In genomic region chr6:31958412-31958740, GRCh38 we compare ENCODE assay signal across 6 cellular contexts. TPM values are rescaled to one million over a fixed set of nuclear protein-coding genes. Genes with fewer than 3 reads are reported as not detected.
DNase-seq lines count a peak whose midpoint lies in the region; ATAC-seq, FAIRE-seq and TF ChIP-seq lines count a peak whose summit lies in the region.

No MANE protein-coding gene starts in this region.

- FAIRE-seq in GM12878 (lab: Jason Lieb, UNC): no peak

- H3K9me3 Mint-ChIP-seq in natural killer cell treated with Interleukin-12 subunit alpha and Interleukin-12 subunit beta and Interleukin-15 and Interleukin-18, amount 100 ng/mL, for 72 hours: no peaks in the 10 kb centered on the region

- no TSS peak for BruUV-seq in GM12878 (replicated peaks; lab: Mats Ljungman, UMichigan)

- TF ChIP-seq EP300 in GM12878 (IDR thresholded peaks at IDR 0.05; ENCODE audit: borderline replicate concordance in 1 of 2, control insufficient read depth in 1 of 2, low read depth in 2 of 2, low read length in 2 of 2): no peak

- peak overlapping the region; percentile 93 for H3K9ac ChIP-seq in GM12878 (ENCODE audit: control insufficient read depth, insufficient read depth, low read length)

- H3K79me2 ChIP-seq in GM12878 (ENCODE audit: control insufficient read depth, insufficient read depth, low read length): peaks cover 27% of the 10 kb centered on the region

- SMC1A ChIA-PET in GM12878 (lab: Charles Lee; ENCODE audit: uncharacterized antibody, unreplicated experiment): interaction anchor here (0.9 to 2.5 kb wide), 2 partner anchors 13 to 127 kb away, joined by 3 to 17 read pairs; partner anchors contain the start of gene DXO

- CTCF ChIA-PET in GM12878 (lab: Yijun Ruan, JAX): interaction anchor here (0.9 to 2.5 kb wide), 3 partner anchors 13 to 473 kb away, joined by 3 to 7 read pairs (median 5); partner anchors contain the start of gene DXO

- intact Hi-C loops in GM12878 (cut with micrococcal nuclease; ENCODE audit: unreplicated experiment): no loop called here

- H3K4me1 ChIP-seq in GM12878 (ENCODE audit: control insufficient read depth, insufficient read depth, low read length): peaks cover 11% of the 10 kb centered on the region

- peaks cover 45 to 49% of the 10 kb centered on the region in 2 donors for H3K4me1 Mint-ChIP-seq in natural killer cell treated with Interleukin-12 subunit alpha and Interleukin-12 subunit beta and Interleukin-15 and Interleukin-18, amount 100 ng/mL, for 72 hours (ENCODE audit: low read depth in 2 of 2)

- peak overlapping the region; percentile 92 for H3K4me2 ChIP-seq in GM12878 (ENCODE audit: control insufficient read depth, insufficient read depth)

- peak overlapping the region; percentile 92 for H2AFZ ChIP-seq in GM12878 (ENCODE audit: control insufficient read depth, low read depth, low read length)

- no peaks in the 10 kb centered on the region for H3K27me3 ChIP-seq in GM12878 (replicated peaks in 1 of 2; ENCODE audit: control insufficient read depth in 2 of 2, insufficient read depth in 2 of 2, low read length in 1 of 2)

- in situ Hi-C loops in GM12878 (cut with MboI): no loop called here

- ATAC-seq in HG02943 (IDR thresholded peaks at IDR 0.05; ENCODE audit: low read depth, unreplicated experiment): peak; percentile 12
- ATAC-seq in GM12878: peak; percentile 26
- ATAC-seq in natural killer cell treated with Interleukin-12 subunit alpha and Interleukin-12 subunit beta and Interleukin-15 and Interleukin-18, amount 100 ng/mL, for 72 hours: no peak

- peak overlapping the region; percentile 84 for H3K27ac ChIP-seq in GM12878 (ENCODE audit: control insufficient read depth, insufficient read depth)

- peaks cover 20% of the 10 kb centered on the region for H3K36me3 Mint-ChIP-seq in natural killer cell treated with Interleukin-12 subunit alpha and Interleukin-12 subunit beta and Interleukin-15 and Interleukin-18, amount 100 ng/mL, for 72 hours

- no peaks in the 10 kb centered on the region for H4K20me1 ChIP-seq in GM12878 (ENCODE audit: control insufficient read depth, insufficient read depth)

- H3K27me3 Mint-ChIP-seq in natural killer cell treated with Interleukin-12 subunit alpha and Interleukin-12 subunit beta and Interleukin-15 and Interleukin-18, amount 100 ng/mL, for 72 hours: no peaks in the 10 kb centered on the region

- POLR2A ChIA-PET in GM12878 (lab: Charles Lee): interaction anchor here (0.6 to 4.4 kb wide), 4 partner anchors 15 to 342 kb away, joined by 3 to 48 read pairs (median 3); partner anchors contain the start of genes DXO and GPSM3

- DNase-seq in GM12878 (ENCODE audit: low read depth, low spot score): no peak
- no peak for DNase-seq in natural killer cell treated with Interleukin-12 subunit alpha and Interleukin-12 subunit beta and Interleukin-15 and Interleukin-18, amount 100 ng/mL, for 72 hours (ENCODE audit: low spot score)
- DNase-seq in Ammon's horn (ENCODE audit: low spot score): no peak
- no peak for DNase-seq in nucleus accumbens (lab: John Stamatoyannopoulos, UW)
- no peak for DNase-seq in NCI-H1436 treated with DMSO at 0.1 percent for 48 hours (lab: John Stamatoyannopoulos, UW)

- H3K4me3 Mint-ChIP-seq in natural killer cell treated with Interleukin-12 subunit alpha and Interleukin-12 subunit beta and Interleukin-15 and Interleukin-18, amount 100 ng/mL, for 72 hours: peak overlapping the region; percentile 100

- TF ChIP-seq POLR2A in GM12878 (IDR thresholded peaks at IDR 0.05; ENCODE audit: low read depth, low read length): no peak

- no peak for TF ChIP-seq CTCF in GM12878 (IDR thresholded peaks at IDR 0.05 in 2 of 3, conservative IDR thresholded peaks at IDR 0.05 in 1 of 3; ENCODE audit: control insufficient read depth in 2 of 3, extremely low read depth in 1 of 3, insufficient read depth in 1 of 3, low read depth in 3 of 3, low read length in 3 of 3)

- TF ChIP-seq RAD21 in GM12878 (IDR thresholded peaks at IDR 0.05; ENCODE audit: insufficient read depth, low read depth, low read length): no peak

- 8% methylated on average over 11 of the region's 11 CpGs for WGBS in GM12878 (ENCODE audit: insufficient coverage, insufficient replicate concordance, low lambda C conversion rate, missing lambda C conversion rate)

- peak overlapping the region; percentile 91 to 93 for H3K27ac Mint-ChIP-seq in natural killer cell treated with Interleukin-12 subunit alpha and Interleukin-12 subunit beta and Interleukin-15 and Interleukin-18, amount 100 ng/mL, for 72 hours

- RAD21 ChIA-PET in GM12878 (lab: Charles Lee; ENCODE audit: unreplicated experiment): interaction anchor here (2.0 kb wide), 1 partner anchor 14 kb away, joined by 11 read pairs; the partner anchor contains the start of gene DXO

- peaks cover 9 to 26% of the 10 kb centered on the region in 2 experiments for H3K36me3 ChIP-seq in GM12878 (ENCODE audit: control insufficient read depth in 2 of 2, insufficient read depth in 2 of 2, low read length in 1 of 2)

- peak overlapping the region; percentile 99 for H3K4me3 ChIP-seq in GM12878

- H3K9me3 ChIP-seq in GM12878 (replicated peaks; ENCODE audit: control insufficient read depth, insufficient read depth, low read length): no peaks in the 10 kb centered on the region

RNA-seq across cellular contexts. Expression of gene NELFE, which starts 0.4 kb away (rescaled TPM):
- 18.0 and 20.4 TPM in 2 replicates for total RNA-seq in GM12878 (2013; cell fraction: nucleolus; rRNA removed)
- total RNA-seq in GM12878 (2014; rRNA removed) (49.0 and 51.9 TPM in 2 replicates), GM12878 (2014; rRNA removed; fragmentation: Illumina TruSeq; extraction: Trizol) (64.9 and 68.5 TPM in 2 replicates), GM12878 (2021) (47.6 and 51.1 TPM in 2 replicates)
- 22.5 TPM for polyA plus RNA-seq in GM12878 (2011; ENCODE audit: low read depth)
- polyA plus RNA-seq in GM12878 (2011; rRNA removed) (29.0 and 39.5 TPM in 2 replicates), GM12878 (2014; fragmentation: Illumina TruSeq; extraction: Trizol) (42.8 and 68.2 TPM in 2 replicates), GM12878 (2014; fragmentation: Nextera tagmentation; extraction: Ambion mirVana) (10 to 100 TPM in 1 of 2 experiments, 1 to 10 TPM in 1; 8.5 to 20.0 TPM), GM12878 (2014; rRNA removed) (63.5 and 75.9 TPM in 2 replicates), GM12878 (2016; fragmentation: Nextera tagmentation; extraction: Ambion mirVana) (100 to 1,000 TPM in 1 of 2 experiments, 10 to 100 TPM in 1; 95.1 to 105 TPM)
- polyA plus RNA-seq in GM12878 (2011; cell fraction: cytosol; rRNA removed): 38.1 and 41.4 TPM in 2 replicates
- 31.9 and 33.2 TPM in 2 replicates for polyA plus RNA-seq in GM12878 (2011; cell fraction: nucleus; rRNA removed)
- 42.4 and 46.9 TPM in 2 replicates for polyA plus RNA-seq in GM12878 (2012)
- 17.6 and 24.8 TPM in 2 replicates for polyA minus RNA-seq in GM12878 (2011; rRNA and poly(A)+ RNA removed)
- 14.7 and 17.8 TPM in 2 replicates for polyA minus RNA-seq in GM12878 (2011; cell fraction: cytosol; rRNA and poly(A)+ RNA removed)
- 11.7 and 17.0 TPM in 2 replicates for polyA minus RNA-seq in GM12878 (2011; cell fraction: nucleus; rRNA and poly(A)+ RNA removed)
- total RNA-seq in natural killer cell treated with Interleukin-12 subunit alpha and Interleukin-12 subunit beta and Interleukin-15 and Interleukin-18, amount 100 ng/mL, for 72 hours: 10 to 100 TPM; 61.5 to 78.0 TPM

RNA-seq across cellular contexts. Expression of gene SKIC2, which starts 0.6 kb away (rescaled TPM):
- total RNA-seq in GM12878 (2013; cell fraction: nucleolus; rRNA removed): 77.1 and 89.2 TPM in 2 replicates
- total RNA-seq in GM12878 (2014; rRNA removed) (29.1 and 34.6 TPM in 2 replicates), GM12878 (2014; rRNA removed; fragmentation: Illumina TruSeq; extraction: Trizol) (20.5 and 20.8 TPM in 2 replicates), GM12878 (2021) (73.7 and 79.2 TPM in 2 replicates)
- 29.9 TPM for polyA plus RNA-seq in GM12878 (2011; ENCODE audit: low read depth)
- polyA plus RNA-seq in GM12878 (2011; rRNA removed) (13.6 and 20.8 TPM in 2 replicates), GM12878 (2014; fragmentation: Illumina TruSeq; extraction: Trizol) (22.5 and 30.3 TPM in 2 replicates), GM12878 (2014; fragmentation: Nextera tagmentation; extraction: Ambion mirVana) (1 to 10 TPM; 3.3 to 9.3 TPM), GM12878 (2014; rRNA removed) (41.2 and 41.4 TPM in 2 replicates), GM12878 (2016; fragmentation: Nextera tagmentation; extraction: Ambion mirVana) (10 to 100 TPM; 55.5 to 63.7 TPM)
- 29.3 and 37.8 TPM in 2 replicates for polyA plus RNA-seq in GM12878 (2011; cell fraction: cytosol; rRNA removed)
- 266 and 274 TPM in 2 replicates for polyA plus RNA-seq in GM12878 (2011; cell fraction: nucleus; rRNA removed)
- polyA plus RNA-seq in GM12878 (2012): 52.5 and 53.7 TPM in 2 replicates
- polyA minus RNA-seq in GM12878 (2011; rRNA and poly(A)+ RNA removed): 60.5 and 73.0 TPM in 2 replicates
- 12.8 and 19.4 TPM in 2 replicates for polyA minus RNA-seq in GM12878 (2011; cell fraction: cytosol; rRNA and poly(A)+ RNA removed)
- 92.6 and 122 TPM in 2 replicates for polyA minus RNA-seq in GM12878 (2011; cell fraction: nucleus; rRNA and poly(A)+ RNA removed)
- total RNA-seq in natural killer cell treated with Interleukin-12 subunit alpha and Interleukin-12 subunit beta and Interleukin-15 and Interleukin-18, amount 100 ng/mL, for 72 hours: 100 to 1,000 TPM; 103 to 164 TPM

RNA-seq across cellular contexts. Expression of gene CFB, which starts 12.5 kb away (rescaled TPM):
- 0.27 and 1.1 TPM in 2 replicates for total RNA-seq in GM12878 (2013; cell fraction: nucleolus; rRNA removed)
- not detected in 2 replicates for total RNA-seq in GM12878 (2014; rRNA removed)
- total RNA-seq in GM12878 (2014; rRNA removed; fragmentation: Illumina TruSeq; extraction: Trizol): not detected in 2 replicates
- 0.44 and 0.72 TPM in 2 replicates for total RNA-seq in GM12878 (2021)
- not detected for polyA plus RNA-seq in GM12878 (2011; ENCODE audit: low read depth)
- polyA plus RNA-seq in GM12878 (2011; rRNA removed): not detected in 2 replicates
- polyA plus RNA-seq in GM12878 (2011; cell fraction: cytosol; rRNA removed): not detected in 2 replicates
- 0.57 and 0.63 TPM in 2 replicates for polyA plus RNA-seq in GM12878 (2011; cell fraction: nucleus; rRNA removed)
- 0.41 and 0.72 TPM in 2 replicates for polyA plus RNA-seq in GM12878 (2012)
- polyA plus RNA-seq in GM12878 (2014; fragmentation: Illumina TruSeq; extraction: Trizol): not detected in 2 replicates
- polyA plus RNA-seq in GM12878 (2014; fragmentation: Nextera tagmentation; extraction: Ambion mirVana): under 1 TPM in 1 of 2 experiments, not detected in 1; 0.09 TPM
- polyA plus RNA-seq in GM12878 (2014; rRNA removed): not detected in 2 replicates
- 1 to 10 TPM in 1 of 2 experiments, not detected in 1; 1.7 TPM for polyA plus RNA-seq in GM12878 (2016; fragmentation: Nextera tagmentation; extraction: Ambion mirVana)
- polyA minus RNA-seq in GM12878 (2011; rRNA and poly(A)+ RNA removed): not detected in 2 replicates
- 1.7 and 3.8 TPM in 2 replicates for polyA minus RNA-seq in GM12878 (2011; cell fraction: cytosol; rRNA and poly(A)+ RNA removed)
- polyA minus RNA-seq in GM12878 (2011; cell fraction: nucleus; rRNA and poly(A)+ RNA removed): 0.48 and 0.57 TPM in 2 replicates
- under 1 TPM; 0.33 to 0.40 TPM for total RNA-seq in natural killer cell treated with Interleukin-12 subunit alpha and Interleukin-12 subunit beta and Interleukin-15 and Interleukin-18, amount 100 ng/mL, for 72 hours

RNA-seq across cellular contexts. Expression of gene DXO, which starts 13.6 kb away (rescaled TPM):
- 21.1 and 23.4 TPM in 2 replicates for total RNA-seq in GM12878 (2013; cell fraction: nucleolus; rRNA removed)
- 17.4 and 17.6 TPM in 2 replicates for total RNA-seq in GM12878 (2014; rRNA removed)
- total RNA-seq in GM12878 (2014; rRNA removed; fragmentation: Illumina TruSeq; extraction: Trizol): 11.7 and 12.3 TPM in 2 replicates
- 18.5 and 20.2 TPM in 2 replicates for total RNA-seq in GM12878 (2021)
- 10.8 TPM for polyA plus RNA-seq in GM12878 (2011; ENCODE audit: low read depth)
- 6.5 and 13.4 TPM in 2 replicates for polyA plus RNA-seq in GM12878 (2011; rRNA removed)
- 22.0 and 24.7 TPM in 2 replicates for polyA plus RNA-seq in GM12878 (2011; cell fraction: cytosol; rRNA removed)
- 77.8 and 90.8 TPM in 2 replicates for polyA plus RNA-seq in GM12878 (2011; cell fraction: nucleus; rRNA removed)
- polyA plus RNA-seq in GM12878 (2012): 19.5 and 22.7 TPM in 2 replicates
- polyA plus RNA-seq in GM12878 (2014; fragmentation: Illumina TruSeq; extraction: Trizol): 14.7 and 14.9 TPM in 2 replicates
- polyA plus RNA-seq in GM12878 (2014; fragmentation: Nextera tagmentation; extraction: Ambion mirVana): 1 to 10 TPM; 4.5 to 6.4 TPM
- 21.4 and 23.5 TPM in 2 replicates for polyA plus RNA-seq in GM12878 (2014; rRNA removed)
- polyA plus RNA-seq in GM12878 (2016; fragmentation: Nextera tagmentation; extraction: Ambion mirVana): 10 to 100 TPM; 18.9 to 20.8 TPM
- polyA minus RNA-seq in GM12878 (2011; rRNA and poly(A)+ RNA removed): 9.9 and 19.3 TPM in 2 replicates
- polyA minus RNA-seq in GM12878 (2011; cell fraction: cytosol; rRNA and poly(A)+ RNA removed): 4.9 and 9.1 TPM in 2 replicates
- 24.3 and 30.0 TPM in 2 replicates for polyA minus RNA-seq in GM12878 (2011; cell fraction: nucleus; rRNA and poly(A)+ RNA removed)
- total RNA-seq in natural killer cell treated with Interleukin-12 subunit alpha and Interleukin-12 subunit beta and Interleukin-15 and Interleukin-18, amount 100 ng/mL, for 72 hours: 10 to 100 TPM; 11.4 to 27.5 TPM

RNA-seq across cellular contexts. Expression of gene C4A, which starts 23.5 kb away (rescaled TPM):
- total RNA-seq in GM12878 (2013; cell fraction: nucleolus; rRNA removed): 5.2 and 7.5 TPM in 2 replicates
- total RNA-seq in GM12878 (2014; rRNA removed) (0.49 and 3.0 TPM in 2 replicates), GM12878 (2014; rRNA removed; fragmentation: Illumina TruSeq; extraction: Trizol) (0.83 and 0.85 TPM in 2 replicates), GM12878 (2021) (2.9 and 5.4 TPM in 2 replicates)
- 2.9 TPM for polyA plus RNA-seq in GM12878 (2011; ENCODE audit: low read depth)
- polyA plus RNA-seq in GM12878 (2011; rRNA removed) (0.85 and 1.7 TPM in 2 replicates), GM12878 (2014; fragmentation: Illumina TruSeq; extraction: Trizol) (0.32 and 0.85 TPM in 2 replicates), GM12878 (2014; fragmentation: Nextera tagmentation; extraction: Ambion mirVana) (under 1 TPM in 1 of 2 experiments, not detected in 1; 0.13 TPM), GM12878 (2014; rRNA removed) (3.1 and 3.3 TPM in 2 replicates), GM12878 (2016; fragmentation: Nextera tagmentation; extraction: Ambion mirVana) (under 1 TPM; 0.40 to 0.88 TPM)
- polyA plus RNA-seq in GM12878 (2011; cell fraction: cytosol; rRNA removed): 2.0 and 2.3 TPM in 2 replicates
- polyA plus RNA-seq in GM12878 (2011; cell fraction: nucleus; rRNA removed): 19.3 and 20.6 TPM in 2 replicates
- polyA plus RNA-seq in GM12878 (2012): 2.8 and 3.4 TPM in 2 replicates
- 0.80 and 3.8 TPM in 2 replicates for polyA minus RNA-seq in GM12878 (2011; rRNA and poly(A)+ RNA removed)
- polyA minus RNA-seq in GM12878 (2011; cell fraction: cytosol; rRNA and poly(A)+ RNA removed): 1.0 TPM in 1 of 2 replicates, not detected in the other
- polyA minus RNA-seq in GM12878 (2011; cell fraction: nucleus; rRNA and poly(A)+ RNA removed): 5.0 and 10.4 TPM in 2 replicates
- 10 to 100 TPM in 1 of 2 donors, 1 to 10 TPM in 1; 4.4 to 13.3 TPM for total RNA-seq in natural killer cell treated with Interleukin-12 subunit alpha and Interleukin-12 subunit beta and Interleukin-15 and Interleukin-18, amount 100 ng/mL, for 72 hours

Comparison
In these comparisons a context has a peak if more than half of its experiments do, and no peak if none do; other contexts are left out.
1. ATAC-seq: peak in HG02943 (single experiment) and GM12878 (single experiment); none in natural killer cell treated with Interleukin-12 subunit alpha and Interleukin-12 subunit beta and Interleukin-15 and Interleukin-18, amount 100 ng/mL, for 72 hours (0 of 2).